Comparison of ENCODE assay signal across 12 cellular contexts in genomic region chr20:54122681-54123586, GRCh38. TPM values are rescaled to one million over a fixed set of nuclear protein-coding genes. Genes with fewer than 3 reads are reported as not detected.
DNase-seq lines count a peak whose midpoint lies in the region; ATAC-seq and TF ChIP-seq lines count a peak whose summit lies in the region.
"Had no signal": no experiment of that assay in that cellular context is flagged by ENCODE, and none has a peak within 500 bp of the region (broad histone marks: within the 10 kb centered on the region; RNA-seq: fewer than 3 reads in every experiment).

No MANE protein-coding gene starts in this region.

- H3K36me3 ChIP-seq in trophoblast cell (ENCODE audit: control insufficient read depth in 1 of 2, insufficient read depth in 2 of 2, low read length in 2 of 2), result no peaks in the 10 kb centered on the region
- H3K36me3 ChIP-seq: cardiac muscle cell had no signal

- H3K27ac ChIP-seq in AG04450 (ENCODE audit: low read depth, low read length), result peak overlapping the region; percentile 81
- H3K27ac ChIP-seq in RWPE1, result peak overlapping the region; percentile 86
- H3K27ac ChIP-seq in epithelial cell of prostate, result peak overlapping the region; percentile 94
- H3K27ac ChIP-seq in trophoblast cell (ENCODE audit: low read depth, low read length), result peak overlapping the region; percentile 97
- H3K27ac ChIP-seq: cardiac muscle cell had no signal

- H4K8ac ChIP-seq in trophoblast cell (ENCODE audit: low read depth, low read length), result peak overlapping the region; percentile 85

- TF ChIP-seq CTCF in AG04450 (IDR thresholded peaks at IDR 0.05; ENCODE audit: low read depth, low read length) (no peak), RWPE1 (conservative IDR thresholded peaks at IDR 0.05; ENCODE audit: low read depth) (no peak)

- no peaks in the 10 kb centered on the region for H3K27me3 ChIP-seq in AG04450 (ENCODE audit: control insufficient read depth, insufficient read depth, low read length)
- no peaks in the 10 kb centered on the region for H3K27me3 ChIP-seq in trophoblast cell (ENCODE audit: insufficient read depth, low read length)
- H3K27me3 ChIP-seq: cardiac muscle cell had no signal

- H2AK5ac ChIP-seq in trophoblast cell (ENCODE audit: low read length), result peak overlapping the region; percentile 91

- no CpG with 5 or more reads among the region's 10 CpGs for WGBS in trophoblast cell (ENCODE audit: extremely low coverage, insufficient coverage, insufficient read length)

- peaks cover 2% of the 10 kb centered on the region for H3K79me2 ChIP-seq in trophoblast cell (ENCODE audit: control insufficient read depth, insufficient read depth, low read length, poor library complexity)

- POLR2A ChIA-PET in AG04450 (lab: Yijun Ruan, JAX) (no interaction called here), RWPE1 (lab: Yijun Ruan, JAX; ENCODE audit: low non-redundant PET) (no interaction called here)

- ATAC-seq in GM18867 (IDR thresholded peaks at IDR 0.05; ENCODE audit: unreplicated experiment) (no peak), HG02588 (IDR thresholded peaks at IDR 0.05; ENCODE audit: unreplicated experiment) (no peak), HG03139 (IDR thresholded peaks at IDR 0.05; ENCODE audit: unreplicated experiment) (no peak)

- peak overlapping the region; percentile 78 for H3K14ac ChIP-seq in trophoblast cell (ENCODE audit: low read length)

- DNase-seq in AG04450 (ENCODE audit: low read depth, low spot score) (no peak), RWPE1 (ENCODE audit: low spot score) (no peak), epithelial cell of prostate (ENCODE audit: low read depth, low spot score) (no peak), trophoblast cell (no peak), T-helper 1 cell (no peak)
- DNase-seq: CD8-positive, alpha-beta memory T cell; NCI-H1092 had no signal

- H3K18ac ChIP-seq in trophoblast cell (ENCODE audit: low read length), result peak overlapping the region; percentile 55

- peak overlapping the region; percentile 92 for H4K91ac ChIP-seq in trophoblast cell (ENCODE audit: low read depth, low read length)

- H3K79me1 ChIP-seq in trophoblast cell (ENCODE audit: low read length), result peaks cover 34% of the 10 kb centered on the region

- no peak overlapping the region for H3K23ac ChIP-seq in trophoblast cell (ENCODE audit: low read length)

- no peaks in the 10 kb centered on the region for H3K9me3 ChIP-seq in AG04450 (ENCODE audit: control insufficient read depth, insufficient read depth, low read length)
- no peaks in the 10 kb centered on the region for H3K9me3 ChIP-seq in trophoblast cell (ENCODE audit: insufficient read depth, low read depth, low read length)

- no peak overlapping the region for H4K12ac ChIP-seq in trophoblast cell (ENCODE audit: low read depth, low read length)

- H2BK12ac ChIP-seq in trophoblast cell (ENCODE audit: low read length), result peak overlapping the region; percentile 97

- CTCF ChIA-PET in AG04450 (lab: Charles Lee) (interaction anchor here (0.7 to 1.8 kb wide), 4 partner anchors 9 to 26 kb away, joined by 3 to 4 read pairs (median 3); no protein-coding TSS in a partner anchor), RWPE1 (lab: Yijun Ruan, JAX) (interaction anchor here (0.6 to 0.7 kb wide), 2 partner anchors 27 to 1415 kb away, joined by 3 read pairs; no protein-coding TSS in a partner anchor)

- H2BK5ac ChIP-seq in trophoblast cell (ENCODE audit: low read depth, low read length, poor library complexity), result peak overlapping the region; percentile 96

- no peak overlapping the region for H3K9ac ChIP-seq in trophoblast cell (ENCODE audit: low read length)

- no peak overlapping the region for H3K4me3 ChIP-seq in AG04450 (ENCODE audit: low read depth, low read length)
- H3K4me3 ChIP-seq in trophoblast cell (ENCODE audit: low read depth, low read length), result no peak overlapping the region
- H3K4me3 ChIP-seq: cardiac muscle cell had no signal

- H2AFZ ChIP-seq in trophoblast cell (ENCODE audit: insufficient read depth, low read length, poor library complexity), result no peak overlapping the region

- peak overlapping the region; percentile 30 for H3K4ac ChIP-seq in trophoblast cell (ENCODE audit: low read depth, low read length)

- no peak overlapping the region for H3K4me2 ChIP-seq in trophoblast cell (ENCODE audit: low read length)

- peak overlapping the region; percentile 96 for H2BK120ac ChIP-seq in trophoblast cell (ENCODE audit: insufficient read depth, low read length, poor library complexity)

- H3K4me1 ChIP-seq in trophoblast cell (ENCODE audit: control insufficient read depth in 1 of 2, insufficient read depth in 2 of 2, low read length in 2 of 2), result peaks cover 6 to 14% of the 10 kb centered on the region in 2 experiments

RNA-seq across cellular contexts. Expression of gene CYP24A1, which starts 50.9 kb away (rescaled TPM):
- 2.1 TPM in 1 of 2 replicates, not detected in the other for polyA plus RNA-seq in AG04450 (2011; rRNA removed)
- polyA minus RNA-seq in AG04450 (2011; rRNA and poly(A)+ RNA removed), result 0.18 and 0.43 TPM in 2 replicates
- 4.6 and 4.7 TPM in 2 replicates for polyA plus RNA-seq in trophoblast cell (2013)
- polyA plus RNA-seq: cardiac muscle cell, IgD-negative memory B cell had no signal

RNA-seq across cellular contexts. Expression of gene BCAS1, which starts 52.5 kb away (rescaled TPM):
- not detected in 2 replicates for polyA plus RNA-seq in AG04450 (2011; rRNA removed)
- polyA minus RNA-seq in AG04450 (2011; rRNA and poly(A)+ RNA removed), result not detected in 2 replicates
- polyA plus RNA-seq in trophoblast cell (2013), result 0.04 TPM in 1 of 2 replicates, not detected in the other
- polyA plus RNA-seq: cardiac muscle cell had no signal
